ENCODE assay signal across 23 cellular contexts in genomic region chr19:805600-806550, GRCh38. TPM values are rescaled to one million over a fixed set of nuclear protein-coding genes. Genes with fewer than 3 reads are reported as not detected.
A peak's percentile ranks its signal among the peaks of the same experiment; 100 is the strongest.
DNase-seq lines count a peak whose midpoint lies in the region; ATAC-seq and TF ChIP-seq lines count a peak whose summit lies in the region.
"Had no signal": no experiment of that assay in that cellular context is flagged by ENCODE, and none has a peak within 500 bp of the region (broad histone marks: within the 10 kb centered on the region; RNA-seq: fewer than 3 reads in every experiment).

No MANE protein-coding gene starts in this region.

- H3K27ac ChIP-seq in endodermal cell (ENCODE audit: low read depth, low read length): peak overlapping the region; percentile 29
- peak overlapping the region in 1 of 2 donors; percentile 32 for H3K27ac ChIP-seq in breast epithelium
- no peak overlapping the region for H3K27ac ChIP-seq in mammary epithelial cell (ENCODE audit: insufficient read depth, low read depth, low read length)
- H3K27ac ChIP-seq: suprapubic skin had no signal

- no peak for ATAC-seq in sciatic nerve
- ATAC-seq: left colon had no signal

- no peak overlapping the region for H3K4me2 ChIP-seq in mammary epithelial cell (ENCODE audit: insufficient read depth, low read depth, low read length)

- peaks cover 98% of the 10 kb centered on the region for H3K79me2 ChIP-seq in mammary epithelial cell (ENCODE audit: insufficient read depth, low read length)

- in situ Hi-C loops in mammary epithelial cell (cut with MboI; ENCODE audit: low sequenced_read_pairs in 2 of 2): no loop called here

- CTCF ChIA-PET in mammary epithelial cell (lab: Charles Lee; ENCODE audit: low non-redundant PET): no interaction called here

- H3K9ac ChIP-seq in endodermal cell (ENCODE audit: extremely low read depth, low read length, poor library complexity, severe bottlenecking) (no peak overlapping the region), mammary epithelial cell (ENCODE audit: insufficient read depth, low read length) (no peak overlapping the region)

- H3K4me1 Mint-ChIP-seq in endodermal cell: peaks cover 7% of the 10 kb centered on the region

- H3K4me3 ChIP-seq in H7 (ENCODE audit: insufficient read depth, low read depth, low read length) (no peak overlapping the region), endodermal cell (ENCODE audit: low read length) (no peak overlapping the region), breast epithelium (no peak overlapping the region), mammary epithelial cell (replicated peaks in 1 of 3; ENCODE audit: insufficient read depth in 1 of 3, low read depth in 2 of 3, low read length in 3 of 3) (no peak overlapping the region)
- H3K4me3 ChIP-seq: suprapubic skin had no signal

- H4K20me1 ChIP-seq in mammary epithelial cell (ENCODE audit: insufficient read depth, low read length): peaks cover 54% of the 10 kb centered on the region

- 96 to 98% methylated on average over 50 to 93 of the region's 93 CpGs for WGBS in endodermal cell (ENCODE audit: insufficient coverage in 1 of 2, insufficient read length in 1 of 2), 2 experiments
- WGBS in mammary epithelial cell (ENCODE audit: low coverage, missing lambda C conversion rate): 92% methylated on average over 46 of the region's 93 CpGs

- peaks cover 16% of the 10 kb centered on the region for H3K4me1 ChIP-seq in endodermal cell (ENCODE audit: control insufficient read depth, insufficient read depth, low read length)
- peaks cover 18 to 27% of the 10 kb centered on the region in 2 donors for H3K4me1 ChIP-seq in breast epithelium
- H3K4me1 ChIP-seq in mammary epithelial cell (ENCODE audit: insufficient read depth, low read length): peaks cover 23% of the 10 kb centered on the region

- DNase-seq in GM10266 (ENCODE audit: extremely low spot score): peak; percentile 45
- peak; percentile 84 for DNase-seq in H7
- peak; percentile 64 for DNase-seq in endodermal cell
- DNase-seq in sciatic nerve (ENCODE audit: low spot score): peak; percentile 54
- DNase-seq in breast epithelium (ENCODE audit: low spot score in 2 of 2): no peak
- no peak for DNase-seq in DMS53 treated with DMSO at 0.1 percent for 48 hours (lab: John Stamatoyannopoulos, UW; ENCODE audit: unreplicated experiment)
- no peak for DNase-seq in mammary epithelial cell
- DNase-seq: activated B cell treated with CpG ODN at 0.5 μM for 24 hours; activated CD4-positive, alpha-beta memory T cell treated with anti-CD3 and anti-CD28 coated beads for 36 hours; activated gamma-delta T cell; AML-193; DMS79; left colon; midbrain; NCI-H2107; NCI-H510A; NK-92 treated with Interleukin-12 subunit alpha and Interleukin-12 subunit beta, amount 100 ng/mL, for 24 hours; stimulated activated CD8-positive, alpha-beta memory T cell treated with anti-CD3 and anti-CD28 coated beads, Interleukin-4, amount 100 ng/mL, for 48 hours; T-helper 9 cell had no signal

- no peaks in the 10 kb centered on the region for H3K27me3 Mint-ChIP-seq in endodermal cell (ENCODE audit: insufficient read depth)
- H3K27me3 Mint-ChIP-seq: activated B cell treated with CpG ODN at 0.5 μM for 24 hours; activated CD4-positive, alpha-beta memory T cell treated with anti-CD3 and anti-CD28 coated beads for 36 hours had no signal

- H3K27ac Mint-ChIP-seq in endodermal cell: no peak overlapping the region
- H3K27ac Mint-ChIP-seq: activated B cell treated with CpG ODN at 0.5 μM for 24 hours; activated CD4-positive, alpha-beta memory T cell treated with anti-CD3 and anti-CD28 coated beads for 36 hours; nephron had no signal

- H3K36me3 Mint-ChIP-seq in endodermal cell (ENCODE audit: low read depth): peaks cover 70% of the 10 kb centered on the region

- TF ChIP-seq CTCF in GM10266 (IDR thresholded peaks at IDR 0.05; ENCODE audit: control insufficient read depth, insufficient read depth, low read depth, missing control alignments) (no peak), endodermal cell (conservative IDR thresholded peaks at IDR 0.05) (no peak), breast epithelium (IDR thresholded peaks at IDR 0.05) (no peak), mammary epithelial cell (conservative IDR thresholded peaks at IDR 0.05 in 1 of 2, IDR thresholded peaks at IDR 0.05 in 1 of 2; ENCODE audit: extremely low read depth in 1 of 2, insufficient read depth in 1 of 2, low read depth in 1 of 2, low read length in 2 of 2) (no peak)

- H3K9me3 ChIP-seq in endodermal cell (ENCODE audit: control insufficient read depth, low read length) (no peaks in the 10 kb centered on the region), breast epithelium (no peaks in the 10 kb centered on the region), mammary epithelial cell (replicated peaks; ENCODE audit: insufficient read depth, low read length) (no peaks in the 10 kb centered on the region)
- H3K9me3 ChIP-seq: suprapubic skin had no signal

- intact Hi-C loops in sciatic nerve (cut with DNase I): no loop called here
- intact Hi-C loops in breast epithelium (cut with DNase I; ENCODE audit: low total_unique reads): no loop called here
- intact Hi-C loops in mammary epithelial cell (cut with micrococcal nuclease): no loop called here

- H2AFZ ChIP-seq in mammary epithelial cell (ENCODE audit: low read depth, low read length): no peak overlapping the region

- BruUV-seq in mammary epithelial cell (replicated peaks; lab: Mats Ljungman, UMichigan): no TSS peak

- dilution Hi-C loops in mammary epithelial cell (cut with HindIII; ENCODE audit: low sequenced_read_pairs): no loop called here

- H3K4me3 Mint-ChIP-seq in endodermal cell: no peak overlapping the region
- H3K4me3 Mint-ChIP-seq: activated B cell treated with CpG ODN at 0.5 μM for 24 hours; activated CD4-positive, alpha-beta memory T cell treated with anti-CD3 and anti-CD28 coated beads for 36 hours; nephron had no signal

- H3K36me3 ChIP-seq in H7 (replicated peaks; ENCODE audit: control insufficient read depth, insufficient read depth, low read length) (peaks cover 49% of the 10 kb centered on the region), endodermal cell (ENCODE audit: control insufficient read depth, insufficient read depth, low read length) (peaks cover 93% of the 10 kb centered on the region), breast epithelium (peaks cover 28% of the 10 kb centered on the region), mammary epithelial cell (ENCODE audit: insufficient read depth, low read length) (peaks cover 42% of the 10 kb centered on the region)

- TF ChIP-seq POLR2A in breast epithelium (IDR thresholded peaks at IDR 0.05): no peak

- H3K9me3 Mint-ChIP-seq in endodermal cell: no peaks in the 10 kb centered on the region
- H3K9me3 Mint-ChIP-seq: activated B cell treated with CpG ODN at 0.5 μM for 24 hours; activated CD4-positive, alpha-beta memory T cell treated with anti-CD3 and anti-CD28 coated beads for 36 hours; nephron had no signal

- H3K27me3 ChIP-seq in H7 (ENCODE audit: control insufficient read depth, insufficient read depth, low read length) (no peaks in the 10 kb centered on the region), endodermal cell (ENCODE audit: control insufficient read depth, insufficient read depth, low read length, poor library complexity, severe bottlenecking) (no peaks in the 10 kb centered on the region), breast epithelium (no peaks in the 10 kb centered on the region), mammary epithelial cell (ENCODE audit: insufficient read depth, low read length) (no peaks in the 10 kb centered on the region)
- H3K27me3 ChIP-seq: suprapubic skin had no signal

RNA-seq across cellular contexts. Expression of gene PTBP1, which starts 8.6 kb away (rescaled TPM):
- total RNA-seq in H7 (2014; rRNA removed; shearing (Covaris generic)): 460 and 481 TPM in 2 replicates
- 100 to 1,000 TPM; 647 to 694 TPM for total RNA-seq in endodermal cell
- 360 TPM for polyA plus RNA-seq in endodermal cell (2013, experiment 1 of 2)
- 328 TPM for polyA plus RNA-seq in endodermal cell (2013, experiment 2 of 2)
- total RNA-seq in sciatic nerve: 217 TPM
- 100 to 1,000 TPM in 2 of 3 donors, 10 to 100 TPM in 1; 92.0 to 147 (median 131) TPM for total RNA-seq in breast epithelium
- total RNA-seq in mammary epithelial cell: 100 to 1,000 TPM in 1 of 2 donors, 10 to 100 TPM in 1; 88.9 to 383 TPM
- polyA plus RNA-seq in mammary epithelial cell: 214 TPM
- 178 TPM for polyA minus RNA-seq in mammary epithelial cell

RNA-seq across cellular contexts. Expression of gene PLPPR3, which starts 15.9 kb away (rescaled TPM):
- 52.0 and 53.8 TPM in 2 replicates for total RNA-seq in H7 (2014; rRNA removed; shearing (Covaris generic))
- total RNA-seq in endodermal cell (100 to 1,000 TPM; 110 to 111 TPM), sciatic nerve (not detected), breast epithelium (1 to 10 TPM in 2 of 3 donors, not detected in 1; 6.9 to 9.1 TPM), mammary epithelial cell (under 1 TPM in 1 of 2 donors, not detected in 1; under 0.01 TPM)
- polyA plus RNA-seq in endodermal cell (2013, experiment 1 of 2): 157 TPM
- 150 TPM for polyA plus RNA-seq in endodermal cell (2013, experiment 2 of 2)
- polyA plus RNA-seq in mammary epithelial cell: not detected
- polyA minus RNA-seq in mammary epithelial cell: not detected
- total RNA-seq: activated B cell treated with CpG ODN at 0.5 μM for 24 hours; activated CD4-positive, alpha-beta memory T cell treated with anti-CD3 and anti-CD28 coated beads for 36 hours; bronchial epithelial cell; left colon; posterior vena cava; suprapubic skin had no signal

RNA-seq across cellular contexts. Expression of gene AZU1, which starts 21.8 kb away (rescaled TPM):
- total RNA-seq in H7 (2014; rRNA removed; shearing (Covaris generic)): 0.85 and 1.3 TPM in 2 replicates
- 1 to 10 TPM; 2.5 to 3.7 TPM for total RNA-seq in endodermal cell
- polyA plus RNA-seq in endodermal cell (2013, experiment 1 of 2): 1.2 TPM
- polyA plus RNA-seq in endodermal cell (2013, experiment 2 of 2): 1.2 TPM
- total RNA-seq in sciatic nerve: 1.9 TPM
- under 1 TPM in 1 of 3 donors, not detected in 2; 0.29 TPM for total RNA-seq in breast epithelium
- not detected for total RNA-seq in mammary epithelial cell
- not detected for polyA plus RNA-seq in mammary epithelial cell
- not detected for polyA minus RNA-seq in mammary epithelial cell
- total RNA-seq: activated CD4-positive, alpha-beta memory T cell treated with anti-CD3 and anti-CD28 coated beads for 36 hours; bronchial epithelial cell; left colon had no signal

RNA-seq across cellular contexts. Expression of gene PRTN3, which starts 34.9 kb away (rescaled TPM):
- 0.66 TPM in 1 of 2 replicates, not detected in the other for total RNA-seq in H7 (2014; rRNA removed; shearing (Covaris generic))
- total RNA-seq in endodermal cell (not detected), sciatic nerve (0.71 TPM), breast epithelium (1 to 10 TPM in 1 of 3 donors, under 1 TPM in 1, not detected in 1; 0.44 to 1.1 TPM), mammary epithelial cell (not detected)
- polyA plus RNA-seq in endodermal cell (2013, experiment 1 of 2): 0.61 TPM
- polyA plus RNA-seq in endodermal cell (2013, experiment 2 of 2): 0.29 TPM
- polyA plus RNA-seq in mammary epithelial cell: not detected
- polyA minus RNA-seq in mammary epithelial cell: not detected
- total RNA-seq: activated B cell treated with CpG ODN at 0.5 μM for 24 hours; activated CD4-positive, alpha-beta memory T cell treated with anti-CD3 and anti-CD28 coated beads for 36 hours; bronchial epithelial cell; left colon; suprapubic skin had no signal

RNA-seq across cellular contexts. Expression of gene ELANE, which starts 46.2 kb away (rescaled TPM):
- not detected in 2 replicates for total RNA-seq in H7 (2014; rRNA removed; shearing (Covaris generic))
- total RNA-seq in endodermal cell (not detected), sciatic nerve (2.1 TPM), breast epithelium (1 to 10 TPM in 2 of 3 donors, under 1 TPM in 1; 0.98 to 5.0 (median 1.0) TPM), mammary epithelial cell (not detected)
- polyA plus RNA-seq in endodermal cell (2013, experiment 1 of 2): not detected
- not detected for polyA plus RNA-seq in endodermal cell (2013, experiment 2 of 2)
- polyA plus RNA-seq in mammary epithelial cell: not detected
- polyA minus RNA-seq in mammary epithelial cell: not detected
- total RNA-seq: activated B cell treated with CpG ODN at 0.5 μM for 24 hours; activated CD4-positive, alpha-beta memory T cell treated with anti-CD3 and anti-CD28 coated beads for 36 hours; bronchial epithelial cell had no signal

Comparison
In these comparisons a context has a peak if more than half of its experiments do, and no peak if none do; other contexts are left out.
1. DNase-seq: peak in GM10266 (single experiment), H7 (single experiment), endodermal cell (single experiment) and sciatic nerve (single experiment); none in breast epithelium (0 of 2), DMS53 treated with DMSO at 0.1 percent for 48 hours (single experiment) and mammary epithelial cell (single experiment).